15 cellular contexts compared by ENCODE assay signal in the genomic region with DNA sequence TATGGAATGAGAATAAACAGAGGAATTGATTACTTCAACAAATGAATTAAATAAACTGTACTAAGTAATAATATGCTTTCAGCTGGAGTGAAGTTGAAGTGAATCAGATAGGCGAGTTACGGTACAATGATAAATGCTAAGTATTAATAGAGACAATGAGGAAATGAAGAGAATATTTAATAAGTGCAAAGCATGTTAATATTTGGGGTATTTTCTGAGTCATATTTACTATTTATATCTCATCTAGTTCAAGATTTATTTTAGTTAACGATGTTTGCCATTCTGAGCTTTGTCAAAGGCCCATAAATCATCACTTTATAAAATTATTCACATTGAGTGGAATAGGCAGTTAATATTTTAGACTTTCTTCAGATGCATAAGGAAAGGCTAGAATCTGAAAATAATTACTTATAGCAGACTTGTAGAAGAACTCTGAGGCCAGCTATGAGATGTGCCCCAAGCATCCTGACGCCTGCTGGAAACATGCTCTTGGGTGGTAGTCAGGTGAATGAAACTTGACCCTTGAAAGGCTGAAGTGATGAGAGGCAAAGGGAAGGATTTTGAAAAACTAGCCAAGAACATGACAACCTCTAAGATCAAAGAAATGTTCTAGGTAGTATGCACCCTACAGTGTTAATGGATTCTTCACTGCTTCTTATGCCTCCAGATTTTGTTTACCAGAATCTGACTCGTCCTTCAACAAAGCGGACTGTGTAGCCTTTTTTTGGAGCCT.
DNase-seq lines count a peak whose midpoint lies in the region; ATAC-seq and TF ChIP-seq lines count a peak whose summit lies in the region.
"Had no signal": no experiment of that assay in that cellular context is flagged by ENCODE, and none has a peak within 500 bp of the region (broad histone marks: within the 10 kb centered on the region; RNA-seq: fewer than 3 reads in every experiment).

No MANE protein-coding gene starts in this region.

- TF ChIP-seq CTCF in SK-N-SH (IDR thresholded peaks at IDR 0.05), result no peak
- no peak for TF ChIP-seq CTCF in HCT116 (IDR thresholded peaks at IDR 0.05 in 2 of 3, conservative IDR thresholded peaks at IDR 0.05 in 1 of 3; ENCODE audit: borderline replicate concordance in 1 of 3, insufficient read depth in 1 of 3, low read depth in 2 of 3, low read length in 2 of 3)
- TF ChIP-seq CTCF in PC-3 (conservative IDR thresholded peaks at IDR 0.05; ENCODE audit: low read depth, low read length), result no peak
- no peak for TF ChIP-seq CTCF in psoas muscle (IDR thresholded peaks at IDR 0.05)
- TF ChIP-seq CTCF in MM.1S (IDR thresholded peaks at IDR 0.05; ENCODE audit: low read length), result no peak

- CTCF ChIA-PET in SK-N-SH (lab: Yijun Ruan, JAX) (no interaction called here), HCT116 (lab: Charles Lee) (no interaction called here), PC-3 (lab: Charles Lee) (no interaction called here)

- H2AFZ ChIP-seq in SK-N-SH (ENCODE audit: low read depth) (no peak overlapping the region), HCT116 (ENCODE audit: low read depth, low read length, poor library complexity, severe bottlenecking) (no peak overlapping the region), PC-3 (ENCODE audit: low read length) (no peak overlapping the region), MM.1S (ENCODE audit: low read length) (no peak overlapping the region)

- H3K4me1 ChIP-seq in SK-N-SH (ENCODE audit: control insufficient read depth in 1 of 2, insufficient read depth in 2 of 2, low read depth in 1 of 2, low read length in 1 of 2), result no peaks in the 10 kb centered on the region; a peak in 1 of 4 replicates
- H3K4me1 ChIP-seq in HCT116 (ENCODE audit: control insufficient read depth in 1 of 2, insufficient read depth in 2 of 2, low read length in 2 of 2), result peaks cover 12 to 13% of the 10 kb centered on the region in 2 experiments
- no peaks in the 10 kb centered on the region for H3K4me1 ChIP-seq in PC-3 (ENCODE audit: insufficient read depth, low read length)
- peaks cover 4% of the 10 kb centered on the region for H3K4me1 ChIP-seq in psoas muscle
- H3K4me1 ChIP-seq in MM.1S (ENCODE audit: low read length), result no peaks in the 10 kb centered on the region

- DNase-seq in SK-N-SH, result no peak
- DNase-seq in HCT116 (ENCODE audit: low read depth, low spot score), result peak; percentile 7
- no peak for DNase-seq in PC-3
- DNase-seq in psoas muscle, result no peak
- no peak for DNase-seq in SHP77 (lab: John Stamatoyannopoulos, UW)
- no peak for DNase-seq in MM.1S
- DNase-seq in Ammon's horn (ENCODE audit: low spot score), result no peak
- DNase-seq: ACHN; CD4-positive, alpha-beta memory T cell; GF-D8; H9; KBM-7 had no signal

- H3K4me2 ChIP-seq in SK-N-SH (no peak overlapping the region), HCT116 (ENCODE audit: low read length) (no peak overlapping the region), PC-3 (ENCODE audit: low read length) (no peak overlapping the region), MM.1S (ENCODE audit: low read depth, low read length) (no peak overlapping the region)

- RAD21 ChIA-PET in HCT116 (lab: Charles Lee; ENCODE audit: low non-redundant PET in 1 of 2, low total read pairs in 2 of 2, uncharacterized antibody in 2 of 2, unreplicated experiment in 2 of 2), result no interaction called here

- H3K9me3 ChIP-seq in SK-N-SH (no peaks in the 10 kb centered on the region), HCT116 (ENCODE audit: control insufficient read depth in 1 of 2, insufficient read depth in 1 of 2, low read depth in 1 of 2, low read length in 2 of 2) (no peaks in the 10 kb centered on the region), PC-3 (ENCODE audit: low read length) (no peaks in the 10 kb centered on the region), psoas muscle (no peaks in the 10 kb centered on the region), MM.1S (replicated peaks; ENCODE audit: insufficient read depth, low read length) (no peaks in the 10 kb centered on the region)

- WGBS in SK-N-SH (ENCODE audit: low lambda C conversion rate), result 88% methylated on average over 6 of the region's 6 CpGs
- 42 to 64% (median 42%) methylated on average over 6 of the region's 6 CpGs for WGBS in psoas muscle, 3 donors

- H4K20me1 ChIP-seq in SK-N-SH (ENCODE audit: insufficient read depth), result no peaks in the 10 kb centered on the region
- H4K20me1 ChIP-seq in HCT116 (ENCODE audit: insufficient read depth), result no peaks in the 10 kb centered on the region
- no peaks in the 10 kb centered on the region for H4K20me1 ChIP-seq in PC-3 (ENCODE audit: low read length)
- no peaks in the 10 kb centered on the region for H4K20me1 ChIP-seq in MM.1S (ENCODE audit: insufficient read depth, low read length)

- POLR2A ChIA-PET in SK-N-SH (lab: Yijun Ruan, JAX) (no interaction called here), HCT116 (lab: Charles Lee) (no interaction called here), PC-3 (lab: Charles Lee; ENCODE audit: unreplicated experiment) (no interaction called here)

- H3K9ac ChIP-seq in SK-N-SH, result no peak overlapping the region
- H3K9ac ChIP-seq in HCT116 (ENCODE audit: low read length), result no peak overlapping the region
- no peak overlapping the region for H3K9ac ChIP-seq in PC-3 (ENCODE audit: low read length)
- no peak overlapping the region for H3K9ac ChIP-seq in MM.1S (ENCODE audit: low read length)

- no peaks in the 10 kb centered on the region for H3F3A ChIP-seq in SK-N-SH (replicated peaks; ENCODE audit: insufficient read depth)
- H3F3A ChIP-seq in PC-3 (ENCODE audit: low read length, unreplicated experiment), result no peaks in the 10 kb centered on the region
- H3F3A ChIP-seq in MM.1S (ENCODE audit: insufficient read depth, low read length), result no peaks in the 10 kb centered on the region

- ATAC-seq in SK-N-SH treated with all-trans-retinoic acid at 6 μM for 48 hours (peak; percentile 42), HCT116 (peak; percentile 74), PC-3 (peak; percentile 27; the same call in 1 of the 2 replicates), psoas muscle (peak; percentile 42 to 90 (median 67))
- ATAC-seq: HepG2 had no signal

- intact Hi-C loops in HCT116 (cut with micrococcal nuclease), result no loop called here
- intact Hi-C loops in PC-3 (cut with micrococcal nuclease), result loop anchor here (5.0 to 10.0 kb wide), 3 partner anchors 55 to 285 kb away; partner anchors contain the start of gene STIM2
- intact Hi-C loops in psoas muscle (cut with DNase I), result no loop called here

- BruUV-seq in HCT116 (replicated peaks; lab: Mats Ljungman, UMichigan) (no TSS peak), PC-3 (replicated peaks; lab: Mats Ljungman, UMichigan) (no TSS peak)

- no peak for TF ChIP-seq EP300 in SK-N-SH (IDR thresholded peaks at IDR 0.05; ENCODE audit: borderline replicate concordance in 1 of 2, low read depth in 1 of 2, low read length in 1 of 2)

- H3K9me2 ChIP-seq in SK-N-SH (no peaks in the 10 kb centered on the region), HCT116 (ENCODE audit: insufficient read depth) (no peaks in the 10 kb centered on the region), PC-3 (replicated peaks; ENCODE audit: low read length) (no peaks in the 10 kb centered on the region), MM.1S (replicated peaks; ENCODE audit: insufficient read depth, low read length) (no peaks in the 10 kb centered on the region)

- H3K27me3 ChIP-seq in SK-N-SH (ENCODE audit: insufficient read depth) (no peaks in the 10 kb centered on the region), HCT116 (ENCODE audit: insufficient read depth, low read length) (no peaks in the 10 kb centered on the region), PC-3 (ENCODE audit: low read length) (no peaks in the 10 kb centered on the region), psoas muscle (ENCODE audit: insufficient read depth in 3 of 3, low read length in 2 of 3) (no peaks in the 10 kb centered on the region), MM.1S (replicated peaks; ENCODE audit: insufficient read depth, low read length) (no peaks in the 10 kb centered on the region)

- H3K79me2 ChIP-seq in SK-N-SH (ENCODE audit: insufficient read depth), result no peaks in the 10 kb centered on the region
- H3K79me2 ChIP-seq in HCT116 (ENCODE audit: insufficient read depth, low read length), result no peaks in the 10 kb centered on the region
- H3K79me2 ChIP-seq in PC-3 (ENCODE audit: low read length), result no peaks in the 10 kb centered on the region
- H3K79me2 ChIP-seq in MM.1S (ENCODE audit: low read length), result no peaks in the 10 kb centered on the region

- H3K36me3 ChIP-seq in SK-N-SH (replicated peaks in 1 of 2; ENCODE audit: control insufficient read depth in 1 of 2, insufficient read depth in 2 of 2, low read length in 1 of 2), result peaks cover 0 to 6% of the 10 kb centered on the region in 2 experiments
- peaks cover 0 to 3% of the 10 kb centered on the region in 2 experiments; a peak in 1 of 4 replicates for H3K36me3 ChIP-seq in HCT116 (ENCODE audit: control insufficient read depth in 1 of 2, insufficient read depth in 2 of 2, low read length in 2 of 2)
- H3K36me3 ChIP-seq in PC-3 (ENCODE audit: low read depth, low read length), result no peaks in the 10 kb centered on the region
- no peaks in the 10 kb centered on the region for H3K36me3 ChIP-seq in psoas muscle (ENCODE audit: insufficient read depth in 1 of 2, low read depth in 1 of 2)
- H3K36me3 ChIP-seq in MM.1S (replicated peaks; ENCODE audit: insufficient read depth, low read length), result no peaks in the 10 kb centered on the region

- no peak overlapping the region for H3K27ac ChIP-seq in SK-N-SH (ENCODE audit: low read depth in 2 of 2, low read length in 1 of 2)
- peak overlapping the region; percentile 13; the same call in 1 of the 2 replicates for H3K27ac ChIP-seq in HCT116 (ENCODE audit: low read depth, low read length)
- H3K27ac ChIP-seq in PC-3 (ENCODE audit: low read length), result no peak overlapping the region
- no peak overlapping the region for H3K27ac ChIP-seq in psoas muscle
- no peak overlapping the region for H3K27ac ChIP-seq in MM.1S (ENCODE audit: low read length)
- H3K27ac ChIP-seq: C4-2B had no signal

- TF ChIP-seq RAD21 in SK-N-SH (IDR thresholded peaks at IDR 0.05; ENCODE audit: low read length) (no peak), HCT116 (IDR thresholded peaks at IDR 0.05; ENCODE audit: low read depth) (no peak)

- no peak for TF ChIP-seq POLR2A in HCT116 (IDR thresholded peaks at IDR 0.05; ENCODE audit: borderline replicate concordance, extremely low read depth, insufficient read depth, insufficient read length)

- H3K4me3 ChIP-seq in SK-N-SH (ENCODE audit: low read depth in 2 of 2, low read length in 1 of 2) (no peak overlapping the region), HCT116 (replicated peaks in 1 of 2; ENCODE audit: low read depth in 1 of 2, low read length in 2 of 2) (no peak overlapping the region), PC-3 (ENCODE audit: low read length) (no peak overlapping the region), psoas muscle (no peak overlapping the region), MM.1S (ENCODE audit: low read length) (no peak overlapping the region)

TF ChIP-seq in SK-N-SH treated with all-trans-retinoic acid at 6 μM for 48 hours, 23 proteins besides CTCF, POLR2A, EP300 and RAD21 (continues in another document):
- TF ChIP-seq CSDC2 (CRISPR knock-in tag; IDR thresholded peaks at IDR 0.05), result no peak
- TF ChIP-seq TCF4 (CRISPR knock-in tag; IDR thresholded peaks at IDR 0.05; ENCODE audit: borderline replicate concordance), result no peak

TF ChIP-seq in SK-N-SH, 30 proteins besides CTCF, POLR2A, EP300 and RAD21 (continues in another document):
- TF ChIP-seq NFIC (IDR thresholded peaks at IDR 0.05; ENCODE audit: borderline replicate concordance) (no peak), TCF12 (IDR thresholded peaks at IDR 0.05) (no peak)

TF ChIP-seq in HCT116, 20 proteins besides CTCF, POLR2A, EP300 and RAD21 (continues in another document):
- no peak for TF ChIP-seq CEBPB (IDR thresholded peaks at IDR 0.05; ENCODE audit: low read depth)
